In the genomic region with DNA sequence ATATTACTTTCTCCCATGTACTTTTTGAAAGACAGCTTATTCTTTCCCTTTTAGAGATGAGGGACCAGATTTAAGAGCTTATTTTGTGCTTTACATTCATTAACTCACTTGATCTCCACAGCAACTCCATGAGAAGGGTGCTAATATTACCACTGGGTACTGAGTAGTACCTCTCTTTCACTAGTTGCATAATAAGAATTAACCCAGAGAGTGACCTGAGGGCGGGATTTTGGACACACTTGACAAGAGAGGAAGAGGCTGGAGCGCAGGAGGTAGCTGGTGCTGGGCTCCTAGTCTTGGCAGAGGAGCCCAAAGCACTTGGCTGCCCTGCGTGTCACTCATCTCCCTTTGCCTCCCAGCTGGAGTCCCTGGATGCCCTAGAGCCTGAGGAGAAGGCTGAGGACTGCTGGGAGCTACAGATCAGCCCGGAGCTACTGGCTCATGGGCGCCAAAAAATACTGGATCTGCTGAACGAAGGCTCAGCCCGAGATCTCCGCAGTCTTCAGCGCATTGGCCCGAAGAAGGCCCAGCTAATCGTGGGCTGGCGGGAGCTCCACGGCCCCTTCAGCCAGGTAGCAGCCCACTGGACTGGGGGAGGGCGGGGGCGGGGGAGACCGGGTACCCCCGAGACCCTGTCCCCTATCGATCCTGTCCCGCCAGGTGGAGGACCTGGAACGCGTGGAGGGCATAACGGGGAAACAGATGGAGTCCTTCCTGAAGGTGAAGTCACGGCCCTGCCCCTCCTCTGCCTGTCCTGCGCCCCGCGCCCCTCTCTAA, we compare ENCODE assay signal across 8 cellular contexts. TPM values are rescaled to one million over a fixed set of nuclear protein-coding genes. Genes with fewer than 3 reads are reported as not detected.
DNase-seq lines count a peak whose midpoint lies in the region; ATAC-seq and TF ChIP-seq lines count a peak whose summit lies in the region.

No MANE protein-coding gene starts in this region.

- H3K27me3 Mint-ChIP-seq in Calu3 (ENCODE audit: unreplicated experiment), result no peaks in the 10 kb centered on the region
- peaks cover 8% of the 10 kb centered on the region for H3K27me3 Mint-ChIP-seq in neural progenitor cell (ENCODE audit: insufficient read depth, low read depth)

- H3K4me3 ChIP-seq in HUES48 (ENCODE audit: low read depth, low read length), result peak overlapping the region; percentile 72
- peak overlapping the region; percentile 64 to 89 for H3K4me3 ChIP-seq in esophagus (ENCODE audit: low read depth in 1 of 2, low read length in 2 of 2)
- peak overlapping the region; percentile 50 for H3K4me3 ChIP-seq in neural progenitor cell

- H3K36me3 ChIP-seq in HUES48 (ENCODE audit: control insufficient read depth, insufficient read depth, low read length) (peaks cover 59% of the 10 kb centered on the region), esophagus (ENCODE audit: control insufficient read depth in 2 of 2, insufficient read depth in 2 of 2, low read length in 1 of 2) (peaks cover 9 to 19% of the 10 kb centered on the region in 2 donors), neural progenitor cell (no peaks in the 10 kb centered on the region)

- H3K4me1 ChIP-seq in HUES48 (ENCODE audit: control insufficient read depth, insufficient read depth, low read length), result peaks cover 24% of the 10 kb centered on the region
- H3K4me1 ChIP-seq in esophagus (ENCODE audit: control insufficient read depth in 2 of 2, insufficient read depth in 2 of 2, low read length in 1 of 2), result peaks cover 0 to 18% of the 10 kb centered on the region in 2 donors
- H3K4me1 ChIP-seq in neural progenitor cell, result peaks cover 25% of the 10 kb centered on the region

- H3K4me3 Mint-ChIP-seq in Calu3 (ENCODE audit: low read depth, unreplicated experiment) (peak overlapping the region; percentile 89), neural progenitor cell (peak overlapping the region; percentile 98)

- H3K27ac ChIP-seq in HUES48 (ENCODE audit: low read depth, low read length) (peak overlapping the region; percentile 97), esophagus (ENCODE audit: low read depth in 2 of 2, low read length in 1 of 2) (peak overlapping the region; percentile 97 to 98), neural progenitor cell (peak overlapping the region; percentile 86)

- H3K9me3 Mint-ChIP-seq in Calu3 (ENCODE audit: low read depth, unreplicated experiment), result no peaks in the 10 kb centered on the region
- H3K9me3 Mint-ChIP-seq in neural progenitor cell, result no peaks in the 10 kb centered on the region

- no peak for ATAC-seq in GM18868 (IDR thresholded peaks at IDR 0.05; ENCODE audit: unreplicated experiment)

- BruUV-seq in Calu3 (replicated peaks; lab: Mats Ljungman, UMichigan), result TSS peak; percentile 50

- peak overlapping the region; percentile 86 for H3K4me2 ChIP-seq in neural progenitor cell

- no peaks in the 10 kb centered on the region for H3K27me3 ChIP-seq in HUES48 (ENCODE audit: control insufficient read depth, insufficient read depth, low read length)
- H3K27me3 ChIP-seq in esophagus (ENCODE audit: control insufficient read depth in 1 of 2, insufficient read depth in 2 of 2, low read length in 2 of 2), result no peaks in the 10 kb centered on the region
- no peaks in the 10 kb centered on the region for H3K27me3 ChIP-seq in neural progenitor cell

- CTCF ChIA-PET in Calu3 (lab: Charles Lee), result interaction anchor here (0.8 to 1.4 kb wide), 7 partner anchors 12 to 228 kb away, joined by 3 to 6 read pairs (median 3); a partner anchor contains a TSS

- H2AFZ ChIP-seq in neural progenitor cell (replicated peaks), result no peak overlapping the region

- H3K9me3 ChIP-seq in HUES48 (ENCODE audit: control insufficient read depth, insufficient read depth, low read length) (no peaks in the 10 kb centered on the region), esophagus (ENCODE audit: control insufficient read depth in 2 of 2, insufficient read depth in 1 of 2, low read depth in 1 of 2, low read length in 1 of 2) (no peaks in the 10 kb centered on the region), neural progenitor cell (ENCODE audit: low read depth) (no peaks in the 10 kb centered on the region)

- TF ChIP-seq CTCF in Calu3 (IDR thresholded peaks at IDR 0.05; ENCODE audit: unreplicated experiment), result no peak
- TF ChIP-seq CTCF in neural progenitor cell (IDR thresholded peaks at IDR 0.05), result no peak

- peak overlapping the region; percentile 96 for H3K27ac Mint-ChIP-seq in Calu3 (ENCODE audit: unreplicated experiment)
- peak overlapping the region; percentile 98 for H3K27ac Mint-ChIP-seq in neural progenitor cell

- H3F3A ChIP-seq in neural progenitor cell (ENCODE audit: low read depth), result peaks cover 61% of the 10 kb centered on the region

- H3K4me1 Mint-ChIP-seq in Calu3 (ENCODE audit: low read depth, unreplicated experiment) (peaks cover 34% of the 10 kb centered on the region), neural progenitor cell (peaks cover 34% of the 10 kb centered on the region)

- 3 to 6% methylated on average over 19 to 26 of the region's 26 CpGs for WGBS in esophagus, 2 donors

- peaks cover 25% of the 10 kb centered on the region for H4K20me1 ChIP-seq in neural progenitor cell (ENCODE audit: low read depth)

- intact Hi-C loops in Calu3 (cut with micrococcal nuclease; ENCODE audit: unreplicated experiment), result no loop called here

- H3K9ac ChIP-seq in HUES48 (ENCODE audit: low read depth, low read length) (peak overlapping the region; percentile 76), neural progenitor cell (peak overlapping the region; percentile 12)

- DNase-seq in Calu3 (no peak), SKM-1 (lab: John Stamatoyannopoulos, UW; ENCODE audit: unreplicated experiment) (peak; percentile 49), neural progenitor cell (ENCODE audit: low spot score) (peak; percentile 43), Kasumi-1 (lab: John Stamatoyannopoulos, UW) (no peak), NCI-H774 (lab: John Stamatoyannopoulos, UW) (no peak)

- H3K36me3 Mint-ChIP-seq in Calu3 (ENCODE audit: insufficient read depth, unreplicated experiment) (peaks cover 74% of the 10 kb centered on the region), neural progenitor cell (peaks cover 21% of the 10 kb centered on the region)

- peaks cover 31% of the 10 kb centered on the region for H3K79me2 ChIP-seq in neural progenitor cell (ENCODE audit: low read depth)

RNA-seq across cellular contexts. Expression of a gene that starts 1.7 kb away (rescaled TPM):
- total RNA-seq in Calu3 (2022) (230 and 257 TPM in 2 replicates), neural progenitor cell (ENCODE audit: low replicate concordance) (120 and 220 TPM in 2 replicates)
- polyA plus RNA-seq in esophagus, result 100 to 1,000 TPM in 1 of 2 donors, 10 to 100 TPM in 1; 95.9 to 111 TPM

RNA-seq across cellular contexts. Expression of a gene that starts 7.3 kb away (rescaled TPM):
- total RNA-seq in Calu3 (2022) (0.78 and 1.8 TPM in 2 replicates), neural progenitor cell (ENCODE audit: low replicate concordance) (23.5 and 71.4 TPM in 2 replicates)
- 1 to 10 TPM; 1.1 to 2.1 TPM for polyA plus RNA-seq in esophagus

RNA-seq across cellular contexts. Expression of a gene that starts 11.3 kb away (rescaled TPM):
- total RNA-seq in Calu3 (2022) (30.4 and 32.0 TPM in 2 replicates), neural progenitor cell (ENCODE audit: low replicate concordance) (47.2 and 88.3 TPM in 2 replicates)
- polyA plus RNA-seq in esophagus, result 10 to 100 TPM; 23.2 to 32.4 TPM

RNA-seq across cellular contexts. Expression of a gene that starts 14.1 kb away (rescaled TPM):
- total RNA-seq in Calu3 (2022) (130 and 134 TPM in 2 replicates), neural progenitor cell (ENCODE audit: low replicate concordance) (173 and 275 TPM in 2 replicates)
- 10 to 100 TPM; 43.3 to 57.9 TPM for polyA plus RNA-seq in esophagus

RNA-seq across cellular contexts. Expression of a gene that starts 15.6 kb away (rescaled TPM):
- 164 and 215 TPM in 2 replicates for total RNA-seq in Calu3 (2022)
- polyA plus RNA-seq in esophagus, result 10 to 100 TPM; 63.3 to 69.4 TPM
- total RNA-seq in neural progenitor cell (ENCODE audit: low replicate concordance), result 2.4 and 4.4 TPM in 2 replicates

Comparison
In these comparisons a context has a peak if more than half of its experiments do, and no peak if none do; other contexts are left out.
1. DNase-seq: peak in SKM-1 (single experiment) and neural progenitor cell (single experiment); none in Calu3 (single experiment), Kasumi-1 (0 of 2) and NCI-H774 (single experiment).
2. Peak in every context shown above with its lines, with median percentiles within 50 percentile points of each other: H3K27ac ChIP-seq and H3K4me3 ChIP-seq.